Comparison of ENCODE assay signal across 28 cellular contexts in genomic region chr10:129647563-129647962, GRCh38.
"Had no signal": no experiment of that assay in that cellular context is flagged by ENCODE, and none has a peak within 500 bp of the region (broad histone marks: within the 10 kb centered on the region; RNA-seq: fewer than 3 reads in every experiment).

No MANE protein-coding gene starts in this region.

- H3K4me1 Mint-ChIP-seq: stimulated activated effector memory CD8-positive, alpha-beta T cell treated with anti-CD3 and anti-CD28 coated beads, Interleukin-12 subunit alpha, Interleukin-12 subunit beta, amount 100 ng/mL, for 72 hours; stimulated activated naive CD8-positive, alpha-beta T cell treated with anti-CD3 and anti-CD28 coated beads, Interleukin-15, amount 100 ng/mL, for 72 hours had no signal

- H3K4me3 ChIP-seq: stomach, suprapubic skin, testis, thoracic aorta, thyroid gland, tibial artery, tibial nerve, transverse colon, upper lobe of left lung, upper lobe of right lung, uterus, vagina had no signal

- H3K4me3 Mint-ChIP-seq: stimulated activated effector memory CD8-positive, alpha-beta T cell treated with anti-CD3 and anti-CD28 coated beads, Interleukin-12 subunit alpha, Interleukin-12 subunit beta, amount 100 ng/mL, for 72 hours; stimulated activated memory B cell treated with anti-CD40 and anti-IgM and Interleukin-4, amounts not matched to agents 10 μg/mL and 1 μg/mL and 100 μg/mL, for 72 hours; stimulated activated naive B cell treated with anti-CD40 and anti-IgM and Interleukin-4, amounts not matched to agents 10 μg/mL and 1 μg/mL and 100 μg/mL, for 72 hours; stimulated activated naive CD8-positive, alpha-beta T cell treated with anti-CD3 and anti-CD28 coated beads, Interleukin-15, amount 100 ng/mL, for 72 hours; stimulated activated naive CD8-positive, alpha-beta T cell treated with anti-CD3 and anti-CD28 coated beads, Interleukin-15, Interleukin-2, amounts not matched to agents 100 ng/mL and 50 ng/mL, for 24 hours; type B pancreatic cell had no signal

- H3K36me3 ChIP-seq: suprapubic skin, thoracic aorta, thyroid gland, transverse colon, upper lobe of left lung, upper lobe of right lung, uterus, vagina had no signal

- H3K9me3 Mint-ChIP-seq: stimulated activated memory B cell treated with anti-CD40 and anti-IgM and Interleukin-4, amounts not matched to agents 10 μg/mL and 1 μg/mL and 100 μg/mL, for 72 hours; stimulated activated naive B cell treated with anti-CD40 and anti-IgM and Interleukin-4, amounts not matched to agents 10 μg/mL and 1 μg/mL and 100 μg/mL, for 72 hours; type B pancreatic cell had no signal

- H3K27ac Mint-ChIP-seq: stimulated activated effector memory CD8-positive, alpha-beta T cell treated with anti-CD3 and anti-CD28 coated beads, Interleukin-12 subunit alpha, Interleukin-12 subunit beta, amount 100 ng/mL, for 72 hours; stimulated activated memory B cell treated with anti-CD40 and anti-IgM and Interleukin-4, amounts not matched to agents 10 μg/mL and 1 μg/mL and 100 μg/mL, for 72 hours; stimulated activated naive B cell treated with anti-CD40 and anti-IgM and Interleukin-4, amounts not matched to agents 10 μg/mL and 1 μg/mL and 100 μg/mL, for 72 hours; stimulated activated naive CD8-positive, alpha-beta T cell treated with anti-CD3 and anti-CD28 coated beads, Interleukin-15, amount 100 ng/mL, for 72 hours; stimulated activated naive CD8-positive, alpha-beta T cell treated with anti-CD3 and anti-CD28 coated beads, Interleukin-15, Interleukin-2, amounts not matched to agents 100 ng/mL and 50 ng/mL, for 24 hours; type B pancreatic cell had no signal

- H3K27me3 Mint-ChIP-seq: stimulated activated memory B cell treated with anti-CD40 and anti-IgM and Interleukin-4, amounts not matched to agents 10 μg/mL and 1 μg/mL and 100 μg/mL, for 72 hours; stimulated activated naive B cell treated with anti-CD40 and anti-IgM and Interleukin-4, amounts not matched to agents 10 μg/mL and 1 μg/mL and 100 μg/mL, for 72 hours; stimulated activated naive CD8-positive, alpha-beta T cell treated with anti-CD3 and anti-CD28 coated beads, Interleukin-15, amount 100 ng/mL, for 72 hours; stimulated activated naive CD8-positive, alpha-beta T cell treated with anti-CD3 and anti-CD28 coated beads, Interleukin-15, Interleukin-2, amounts not matched to agents 100 ng/mL and 50 ng/mL, for 24 hours; type B pancreatic cell had no signal

- DNase-seq: stimulated activated CD4-positive, alpha-beta T cell treated with anti-CD3 and anti-CD28 coated beads, Interleukin-2, amount 100 ng/mL, for 48 hours; stimulated activated CD4-positive, alpha-beta T cell treated with anti-CD3 and anti-CD28 coated beads, Interleukin-4, amount 100 ng/mL, for 1 hour; stimulated activated CD4-positive, alpha-beta T cell treated with anti-CD3 and anti-CD28 coated beads, Interleukin-4, amount 100 ng/mL, for 24 hours; stimulated activated CD4-positive, alpha-beta T cell treated with anti-CD3 and anti-CD28 coated beads, Interleukin-4, amount 100 ng/mL, for 4 hours; stimulated activated CD8-positive, alpha-beta memory T cell treated with anti-CD3 and anti-CD28 coated beads, Interleukin-4, amount 100 ng/mL, for 48 hours; stimulated activated naive B cell treated with anti-CD40 and anti-IgM and Interleukin-4, amounts not matched to agents 10 μg/mL and 1 μg/mL and 100 μg/mL, for 72 hours; stimulated activated naive CD4-positive, alpha-beta T cell; stimulated activated naive CD4-positive, alpha-beta T cell treated with Interleukin-2 at 50 U/mL for 16 hours; stimulated activated naive CD8-positive, alpha-beta T cell treated with anti-CD3 and anti-CD28 coated beads, Interleukin-15, amount 100 ng/mL, for 72 hours; stimulated activated naive CD8-positive, alpha-beta T cell treated with anti-CD3 and anti-CD28 coated beads, Interleukin-15, Interleukin-2, amounts not matched to agents 100 U/mL and 50 U/mL, for 24 hours; stomach; substantia nigra; testis; thyroid gland; tibial artery; transverse colon; trophoblast cell; upper lobe of right lung; uterus had no signal

- H3K36me3 Mint-ChIP-seq: stimulated activated effector memory CD8-positive, alpha-beta T cell treated with anti-CD3 and anti-CD28 coated beads, Interleukin-12 subunit alpha, Interleukin-12 subunit beta, amount 100 ng/mL, for 72 hours had no signal

- ATAC-seq: stimulated activated effector memory CD8-positive, alpha-beta T cell treated with anti-CD3 and anti-CD28 coated beads, Interleukin-12 subunit alpha, Interleukin-12 subunit beta, amount 100 ng/mL, for 72 hours; stimulated activated memory B cell treated with anti-CD40 and anti-IgM and Interleukin-4, amounts not matched to agents 10 μg/mL and 1 μg/mL and 100 μg/mL, for 72 hours; stimulated activated naive B cell treated with anti-CD40 and anti-IgM and Interleukin-4, amounts not matched to agents 10 μg/mL and 1 μg/mL and 100 μg/mL, for 72 hours; stimulated activated naive CD8-positive, alpha-beta T cell treated with anti-CD3 and anti-CD28 coated beads, Interleukin-15, amount 100 ng/mL, for 72 hours; stimulated activated naive CD8-positive, alpha-beta T cell treated with anti-CD3 and anti-CD28 coated beads, Interleukin-15, Interleukin-2, amounts not matched to agents 100 U/mL and 50 U/mL, for 24 hours had no signal

- H3K9me3 ChIP-seq: stomach, suprapubic skin, testis, thoracic aorta, thyroid gland, tibial artery, tibial nerve, transverse colon, upper lobe of left lung, upper lobe of right lung, uterus, vagina had no signal

- H3K4me1 ChIP-seq: stomach, suprapubic skin, testis, thyroid gland, tibial artery, tibial nerve, transverse colon, upper lobe of left lung, upper lobe of right lung, uterus, vagina had no signal

- H3K27me3 ChIP-seq: stomach, suprapubic skin, testis, thyroid gland, tibial artery, tibial nerve, transverse colon, upper lobe of left lung, upper lobe of right lung, uterus, vagina had no signal

- H3K27ac ChIP-seq: stomach, suprapubic skin, testis, thoracic aorta, thyroid gland, tibial artery, tibial nerve, transverse colon, upper lobe of left lung, upper lobe of right lung, uterus, vagina had no signal
